9 cellular contexts compared by ENCODE assay signal in genomic region chr19:50329926-50330294, GRCh38. TPM values are rescaled to one million over a fixed set of nuclear protein-coding genes. Genes with fewer than 3 reads are reported as not detected.
DNase-seq lines count a peak whose midpoint lies in the region; ATAC-seq, FAIRE-seq and TF ChIP-seq lines count a peak whose summit lies in the region.
"Not testable (repeated sequence)": the region's sequence is repeated elsewhere in the genome, so short reads cannot be mapped to it uniquely, and the experiment has no call there.
"Had no signal": no experiment of that assay in that cellular context is flagged by ENCODE, and none has a peak within 500 bp of the region (broad histone marks: within the 10 kb centered on the region; RNA-seq: fewer than 3 reads in every experiment).

No MANE protein-coding gene starts in this region.

- H3K9ac ChIP-seq in smooth muscle cell (ENCODE audit: low read depth): not testable (repeated sequence)

- CTCF ChIA-PET in A549 (lab: Yijun Ruan, JAX): interaction anchor here (1.1 to 3.0 kb wide), 4 partner anchors 38 to 194 kb away, joined by 4 to 76 read pairs (median 5); no protein-coding TSS in a partner anchor
- CTCF ChIA-PET in naive thymus-derived CD4-positive, alpha-beta T cell (lab: Charles Lee): not testable (repeated sequence)

- H3K4me1 Mint-ChIP-seq in GM23338: not testable (repeated sequence)
- H3K4me1 Mint-ChIP-seq in activated T-cell treated with anti-CD3 and anti-CD28 coated beads, Interleukin-2, amount 50 U/mL, for 4 hours (ENCODE audit: low read depth): peaks cover 60% of the 10 kb centered on the region
- H3K4me1 Mint-ChIP-seq in central memory CD8-positive, alpha-beta T cell: peaks cover 62% of the 10 kb centered on the region
- H3K4me1 Mint-ChIP-seq in naive thymus-derived CD4-positive, alpha-beta T cell: peaks cover 43 to 72% (median 68%) of the 10 kb centered on the region in 7 donors

- H3K4me3 ChIP-seq in A549 (peak overlapping the region; percentile 60), GM23338 (peak overlapping the region; percentile 88), Peyer's patch (peak overlapping the region in 3 of 4 donors; percentile 15 to 33 (median 16)), right cardiac atrium (ENCODE audit: low read length) (peak overlapping the region; percentile 41), smooth muscle cell (peak overlapping the region; percentile 51)
- H3K4me3 ChIP-seq in naive thymus-derived CD4-positive, alpha-beta T cell (ENCODE audit: low read length): peak overlapping the region; percentile 39

- DNase-seq in A549 (ENCODE audit: low read depth in 1 of 2, low spot score in 1 of 2); GM23338 (ENCODE audit: low spot score); Peyer's patch; activated T-cell treated with anti-CD3 and anti-CD28 coated beads, Interleukin-2, amount 50 U/mL, for 4 hours; central memory CD8-positive, alpha-beta T cell (ENCODE audit: low spot score in 2 of 2); naive thymus-derived CD4-positive, alpha-beta T cell; smooth muscle cell (lab: John Stamatoyannopoulos, UW; ENCODE audit: unreplicated experiment): not testable (repeated sequence)
- DNase-seq in right cardiac atrium: peak in 1 of 3 donors; percentile 60

- H4K20me1 ChIP-seq in GM23338 (replicated peaks; ENCODE audit: insufficient read depth): peaks cover 13% of the 10 kb centered on the region; the same call in 1 of the 2 replicates
- peaks cover 29% of the 10 kb centered on the region for H4K20me1 ChIP-seq in smooth muscle cell (ENCODE audit: low read depth)

- H3K27ac ChIP-seq in A549 (peak overlapping the region; percentile 50 to 68; a peak in 5 of 6 replicates), GM23338 (ENCODE audit: low read depth) (peak overlapping the region; percentile 90), Peyer's patch (peak overlapping the region; percentile 19 to 79 (median 52)), right cardiac atrium (ENCODE audit: low read length) (peak overlapping the region; percentile 53), smooth muscle cell (ENCODE audit: low read depth) (peak overlapping the region; percentile 8)
- H3K27ac ChIP-seq in naive thymus-derived CD4-positive, alpha-beta T cell (ENCODE audit: low read depth, low read length): not testable (repeated sequence)

- TF ChIP-seq RAD21 in A549 (conservative IDR thresholded peaks at IDR 0.05 in 1 of 2, IDR thresholded peaks at IDR 0.05 in 1 of 2): not testable (repeated sequence)

- not testable (repeated sequence) for H3K4me3 Mint-ChIP-seq in GM23338
- H3K4me3 Mint-ChIP-seq in activated T-cell treated with anti-CD3 and anti-CD28 coated beads, Interleukin-2, amount 50 U/mL, for 4 hours: peak overlapping the region; percentile 70
- peak overlapping the region; percentile 47 for H3K4me3 Mint-ChIP-seq in central memory CD8-positive, alpha-beta T cell
- H3K4me3 Mint-ChIP-seq in naive thymus-derived CD4-positive, alpha-beta T cell: peak overlapping the region; percentile 72 to 97 (median 86)

- POLR2A ChIA-PET in A549 (lab: Yijun Ruan, JAX): interaction anchor here (1.0 to 1.9 kb wide), 5 partner anchors 27 to 401 kb away, joined by 4 to 8 read pairs (median 4); partner anchors contain the start of genes ATF5 and NUP62
- POLR2A ChIA-PET in naive thymus-derived CD4-positive, alpha-beta T cell (lab: Charles Lee): not testable (repeated sequence)

- H3F3A ChIP-seq in GM23338 (replicated peaks; ENCODE audit: low read depth): peaks cover 24% of the 10 kb centered on the region
- peaks cover 14% of the 10 kb centered on the region for H3F3A ChIP-seq in smooth muscle cell (ENCODE audit: low read depth)

- TF ChIP-seq CTCF in A549 (IDR thresholded peaks at IDR 0.05); GM23338 (conservative IDR thresholded peaks at IDR 0.05; ENCODE audit: low read depth in 2 of 2); Peyer's patch (IDR thresholded peaks at IDR 0.05); smooth muscle cell (IDR thresholded peaks at IDR 0.05; ENCODE audit: borderline replicate concordance, insufficient read depth, poor library complexity, severe bottlenecking): not testable (repeated sequence)

- not testable (repeated sequence) for H3K36me3 ChIP-seq in GM23338 (ENCODE audit: insufficient read depth); Peyer's patch; naive thymus-derived CD4-positive, alpha-beta T cell (ENCODE audit: control insufficient read depth in 2 of 3, insufficient read depth in 3 of 3, low read length in 3 of 3); smooth muscle cell (ENCODE audit: low read depth)

- H3K9me3 Mint-ChIP-seq in GM23338: peaks cover 80% of the 10 kb centered on the region
- H3K9me3 Mint-ChIP-seq in activated T-cell treated with anti-CD3 and anti-CD28 coated beads, Interleukin-2, amount 50 U/mL, for 4 hours; central memory CD8-positive, alpha-beta T cell: not testable (repeated sequence)
- H3K9me3 Mint-ChIP-seq in naive thymus-derived CD4-positive, alpha-beta T cell: peaks cover 0 to 26% (median 10%) of the 10 kb centered on the region in 11 donors

- intact Hi-C loops in right cardiac atrium (cut with DNase I): not testable (repeated sequence)
- intact Hi-C loops in naive thymus-derived CD4-positive, alpha-beta T cell (cut with micrococcal nuclease): loop anchor here (1.0 to 10.0 kb wide), 11 partner anchors 27 to 1265 kb away; partner anchors contain the start of genes JOSD2 (in 2 of the 2), NR1H2 (in 2 of the 2), AKT1S1 (in 1 of the 2) and ATF5 (in 1 of the 2)

- H3K27me3 Mint-ChIP-seq in GM23338 (ENCODE audit: insufficient read depth, low read depth, poor library complexity): peaks cover 21% of the 10 kb centered on the region
- H3K27me3 Mint-ChIP-seq in activated T-cell treated with anti-CD3 and anti-CD28 coated beads, Interleukin-2, amount 50 U/mL, for 4 hours (ENCODE audit: low read depth): peaks cover 57% of the 10 kb centered on the region
- H3K27me3 Mint-ChIP-seq in central memory CD8-positive, alpha-beta T cell: peaks cover 78% of the 10 kb centered on the region
- H3K27me3 Mint-ChIP-seq in naive thymus-derived CD4-positive, alpha-beta T cell: peaks cover 20 to 56% (median 37%) of the 10 kb centered on the region in 5 donors

- H3K79me2 ChIP-seq in GM23338 (replicated peaks; ENCODE audit: insufficient read depth): peaks cover 16% of the 10 kb centered on the region
- not testable (repeated sequence) for H3K79me2 ChIP-seq in smooth muscle cell (ENCODE audit: low read depth)

- peaks cover 52% of the 10 kb centered on the region for H3K36me3 Mint-ChIP-seq in GM23338 (ENCODE audit: low read depth)
- not testable (repeated sequence) for H3K36me3 Mint-ChIP-seq in activated T-cell treated with anti-CD3 and anti-CD28 coated beads, Interleukin-2, amount 50 U/mL, for 4 hours (ENCODE audit: insufficient read depth)
- peaks cover 33% of the 10 kb centered on the region for H3K36me3 Mint-ChIP-seq in central memory CD8-positive, alpha-beta T cell (ENCODE audit: insufficient read depth)
- H3K36me3 Mint-ChIP-seq in naive thymus-derived CD4-positive, alpha-beta T cell: peaks cover 0 to 13% (median 0%) of the 10 kb centered on the region in 5 donors

- not testable (repeated sequence) for H3K9me3 ChIP-seq in A549; Peyer's patch; right cardiac atrium (ENCODE audit: control insufficient read depth, low read length); smooth muscle cell (replicated peaks; ENCODE audit: low read depth)
- H3K9me3 ChIP-seq in naive thymus-derived CD4-positive, alpha-beta T cell (ENCODE audit: control insufficient read depth in 2 of 3, low read length in 3 of 3): peaks cover 0 to 14% (median 0%) of the 10 kb centered on the region in 3 experiments

- WGBS in A549 (ENCODE audit: missing lambda C conversion rate): 20% methylated on average over 18 of the region's 18 CpGs
- WGBS in right cardiac atrium: 13% methylated on average over 18 of the region's 18 CpGs
- WGBS in smooth muscle cell (ENCODE audit: low lambda C conversion rate): 27% methylated on average over 18 of the region's 18 CpGs

- H3K4me2 ChIP-seq in A549: peak overlapping the region; percentile 99
- H3K4me2 ChIP-seq in GM23338: peak overlapping the region; percentile 98
- H3K4me2 ChIP-seq in smooth muscle cell: peak overlapping the region; percentile 90

- not testable (repeated sequence) for FAIRE-seq in A549 (lab: Jason Lieb, UNC)

- H3K4me1 ChIP-seq in A549: peaks cover 45% of the 10 kb centered on the region
- peaks cover 32% of the 10 kb centered on the region for H3K4me1 ChIP-seq in GM23338 (ENCODE audit: insufficient read depth)
- H3K4me1 ChIP-seq in Peyer's patch: peaks cover 0 to 61% (median 25%) of the 10 kb centered on the region in 4 donors
- H3K4me1 ChIP-seq in right cardiac atrium (ENCODE audit: control insufficient read depth, insufficient read depth, low read length): not testable (repeated sequence)
- H3K4me1 ChIP-seq in naive thymus-derived CD4-positive, alpha-beta T cell (ENCODE audit: control insufficient read depth in 2 of 2, insufficient read depth in 2 of 2, low read length in 2 of 2): peaks cover 42 to 62% of the 10 kb centered on the region in 2 donors
- peaks cover 18% of the 10 kb centered on the region for H3K4me1 ChIP-seq in smooth muscle cell (ENCODE audit: low read depth)

- H3K27ac Mint-ChIP-seq in GM23338: not testable (repeated sequence)
- H3K27ac Mint-ChIP-seq in central memory CD8-positive, alpha-beta T cell (ENCODE audit: low read depth): peak overlapping the region; percentile 80
- peak overlapping the region; percentile 55 to 96 (median 87) for H3K27ac Mint-ChIP-seq in naive thymus-derived CD4-positive, alpha-beta T cell

- ATAC-seq in A549; GM23338; activated T-cell treated with anti-CD3 and anti-CD28 coated beads, Interleukin-2, amount 50 U/mL, for 4 hours; central memory CD8-positive, alpha-beta T cell (replicated peaks; ENCODE audit: extremely low read depth, poor library complexity, severe bottlenecking); right cardiac atrium; naive thymus-derived CD4-positive, alpha-beta T cell: not testable (repeated sequence)

- TF ChIP-seq EP300 in A549 (IDR thresholded peaks at IDR 0.05): not testable (repeated sequence)

- 0 out of 2 replicates have a peak overlapping the region, but pooled peaks have one; percentile 75 for H2AFZ ChIP-seq in GM23338
- not testable (repeated sequence) for H2AFZ ChIP-seq in smooth muscle cell (ENCODE audit: low read depth)

- H3K9me2 ChIP-seq in GM23338 (ENCODE audit: insufficient read depth): not testable (repeated sequence)

- not testable (repeated sequence) for TF ChIP-seq POLR2A in A549 (IDR thresholded peaks at IDR 0.05; ENCODE audit: low read length); Peyer's patch (IDR thresholded peaks at IDR 0.05)

- H3K27me3 ChIP-seq in GM23338 (ENCODE audit: insufficient read depth) (peaks cover 25% of the 10 kb centered on the region), Peyer's patch (peaks cover 0 to 38% of the 10 kb centered on the region in 2 donors), smooth muscle cell (ENCODE audit: low read depth) (peaks cover 19% of the 10 kb centered on the region)
- not testable (repeated sequence) for H3K27me3 ChIP-seq in right cardiac atrium (ENCODE audit: control insufficient read depth, insufficient read depth)
- H3K27me3 ChIP-seq in naive thymus-derived CD4-positive, alpha-beta T cell (ENCODE audit: control insufficient read depth in 2 of 2, insufficient read depth in 2 of 2, low read length in 2 of 2): peaks cover 15 to 28% of the 10 kb centered on the region in 2 donors

RNA-seq across cellular contexts. Expression of gene KCNC3, which starts 0.7 kb away (rescaled TPM):
- polyA plus RNA-seq in A549 (2011; rRNA removed) (0.17 and 0.32 TPM in 2 replicates), A549 (2017; fragmentation: RNase III; extraction: RNeasy Plus Mini Kit Qiagen cat#74134 plus additional on column Dnase treatment) (1.0 to 1.7 TPM (median 1.4 TPM) in 3 replicates), GM23338 (2016; fragmentation: Nextera tagmentation; extraction: Ambion mirVana) (0.89 and 1.3 TPM in 2 replicates), right cardiac atrium (3.3 TPM), smooth muscle cell (0.46 and 1.3 TPM in 2 replicates)
- 0.30 and 0.41 TPM in 2 replicates for polyA plus RNA-seq in A549 (2012; cell fraction: cytosol; rRNA removed)
- polyA plus RNA-seq in A549 (2012; cell fraction: nucleus; rRNA removed): 1.3 and 1.5 TPM in 2 replicates
- polyA minus RNA-seq in A549 (2011; rRNA and poly(A)+ RNA removed): 0.54 and 0.83 TPM in 2 replicates
- total RNA-seq in GM23338 (2014; rRNA removed; shearing (Covaris generic)): 2.7 and 3.4 TPM in 2 replicates
- total RNA-seq in Peyer's patch (1 to 10 TPM in 2 of 4 donors, under 1 TPM in 2; 0.18 to 3.3 (median 1.1) TPM), right cardiac atrium (1 to 10 TPM; 3.0 to 6.1 (median 4.9) TPM), smooth muscle cell (0.54 and 1.4 TPM in 2 replicates)
- 1 to 10 TPM; 4.1 to 5.6 (median 4.6) TPM for total RNA-seq in activated T-cell treated with anti-CD3 and anti-CD28 coated beads, Interleukin-2, amount 50 U/mL, for 4 hours
- total RNA-seq in naive thymus-derived CD4-positive, alpha-beta T cell: 10 to 100 TPM in 1 of 5 experiments, 1 to 10 TPM in 4; 1.9 to 11.1 (median 2.4) TPM
- not detected for polyA plus RNA-seq in naive thymus-derived CD4-positive, alpha-beta T cell
- total RNA-seq: A172 had no signal

RNA-seq across cellular contexts. Expression of gene NAPSA, which starts 35.5 kb away (rescaled TPM):
- polyA plus RNA-seq in A549 (2011; rRNA removed) (1.3 and 1.7 TPM in 2 replicates), A549 (2017; fragmentation: RNase III; extraction: RNeasy Plus Mini Kit Qiagen cat#74134 plus additional on column Dnase treatment) (1.5 to 2.0 TPM (median 1.7 TPM) in 3 replicates), GM23338 (2016; fragmentation: Nextera tagmentation; extraction: Ambion mirVana) (0.63 and 0.99 TPM in 2 replicates), right cardiac atrium (0.72 TPM), smooth muscle cell (0.65 and 2.1 TPM in 2 replicates)
- polyA plus RNA-seq in A549 (2012; cell fraction: cytosol; rRNA removed): 1.3 and 1.4 TPM in 2 replicates
- 5.7 and 7.2 TPM in 2 replicates for polyA plus RNA-seq in A549 (2012; cell fraction: nucleus; rRNA removed)
- polyA minus RNA-seq in A549 (2011; rRNA and poly(A)+ RNA removed): 1.2 and 1.8 TPM in 2 replicates
- 0.14 and 0.27 TPM in 2 replicates for total RNA-seq in GM23338 (2014; rRNA removed; shearing (Covaris generic))
- total RNA-seq in Peyer's patch (10 to 100 TPM in 1 of 4 donors, 1 to 10 TPM in 3; 4.9 to 12.4 (median 8.2) TPM), right cardiac atrium (under 1 TPM in 3 of 4 donors, not detected in 1; 0.43 to 0.84 (median 0.56) TPM), smooth muscle cell (0.27 and 0.72 TPM in 2 replicates)
- 10 to 100 TPM in 2 of 3 donors, 1 to 10 TPM in 1; 9.1 to 21.1 (median 10.4) TPM for total RNA-seq in activated T-cell treated with anti-CD3 and anti-CD28 coated beads, Interleukin-2, amount 50 U/mL, for 4 hours
- total RNA-seq in naive thymus-derived CD4-positive, alpha-beta T cell: 1 to 10 TPM in 4 of 5 experiments, under 1 TPM in 1; 0.72 to 8.2 (median 4.5) TPM
- polyA plus RNA-seq in naive thymus-derived CD4-positive, alpha-beta T cell: 1 to 10 TPM; 1.2 to 1.6 TPM

RNA-seq across cellular contexts. Expression of gene NR1H2, which starts 46.3 kb away (rescaled TPM):
- polyA plus RNA-seq in A549 (2011; rRNA removed) (39.2 and 39.3 TPM in 2 replicates), A549 (2017; fragmentation: RNase III; extraction: RNeasy Plus Mini Kit Qiagen cat#74134 plus additional on column Dnase treatment) (52.5 to 69.7 TPM (median 67.0 TPM) in 3 replicates), GM23338 (2016; fragmentation: Nextera tagmentation; extraction: Ambion mirVana) (29.8 and 32.9 TPM in 2 replicates), right cardiac atrium (80.9 TPM), smooth muscle cell (69.7 and 85.7 TPM in 2 replicates)
- polyA plus RNA-seq in A549 (2012; cell fraction: cytosol; rRNA removed): 66.5 and 83.6 TPM in 2 replicates
- 131 and 169 TPM in 2 replicates for polyA plus RNA-seq in A549 (2012; cell fraction: nucleus; rRNA removed)
- polyA minus RNA-seq in A549 (2011; rRNA and poly(A)+ RNA removed): 44.5 and 46.1 TPM in 2 replicates
- total RNA-seq in GM23338 (2014; rRNA removed; shearing (Covaris generic)): 54.6 and 70.2 TPM in 2 replicates
- total RNA-seq in Peyer's patch (100 to 1,000 TPM in 2 of 4 donors, 10 to 100 TPM in 2; 76.7 to 102 (median 98.9) TPM), right cardiac atrium (10 to 100 TPM; 68.3 to 74.5 (median 70.2) TPM), smooth muscle cell (39.5 and 48.3 TPM in 2 replicates)
- 100 to 1,000 TPM; 106 to 107 (median 106) TPM for total RNA-seq in activated T-cell treated with anti-CD3 and anti-CD28 coated beads, Interleukin-2, amount 50 U/mL, for 4 hours
- 100 to 1,000 TPM in 4 of 5 experiments, 10 to 100 TPM in 1; 66.6 to 284 (median 114) TPM for total RNA-seq in naive thymus-derived CD4-positive, alpha-beta T cell
- 100 to 1,000 TPM in 1 of 2 donors, 10 to 100 TPM in 1; 82.7 to 128 TPM for polyA plus RNA-seq in naive thymus-derived CD4-positive, alpha-beta T cell

RNA-seq across cellular contexts. Expression of gene POLD1, which starts 54.2 kb away (rescaled TPM):
- polyA plus RNA-seq in A549 (2011; rRNA removed): 24.2 and 26.1 TPM in 2 replicates
- polyA plus RNA-seq in A549 (2012; cell fraction: cytosol; rRNA removed): 133 and 174 TPM in 2 replicates
- 513 and 742 TPM in 2 replicates for polyA plus RNA-seq in A549 (2012; cell fraction: nucleus; rRNA removed)
- polyA plus RNA-seq in A549 (2017; fragmentation: RNase III; extraction: RNeasy Plus Mini Kit Qiagen cat#74134 plus additional on column Dnase treatment): 84.9 to 88.8 TPM (median 88.0 TPM) in 3 replicates
- polyA minus RNA-seq in A549 (2011; rRNA and poly(A)+ RNA removed): 32.4 and 73.2 TPM in 2 replicates
- total RNA-seq in GM23338 (2014; rRNA removed; shearing (Covaris generic)): 141 and 173 TPM in 2 replicates
- polyA plus RNA-seq in GM23338 (2016; fragmentation: Nextera tagmentation; extraction: Ambion mirVana): 111 and 113 TPM in 2 replicates
- 10 to 100 TPM; 14.9 to 90.0 (median 27.3) TPM for total RNA-seq in Peyer's patch
- total RNA-seq in activated T-cell treated with anti-CD3 and anti-CD28 coated beads, Interleukin-2, amount 50 U/mL, for 4 hours: 100 to 1,000 TPM; 182 to 246 (median 214) TPM
- 10 to 100 TPM in 3 of 4 donors, 1 to 10 TPM in 1; 9.0 to 12.5 (median 11.6) TPM for total RNA-seq in right cardiac atrium
- polyA plus RNA-seq in right cardiac atrium: 8.7 TPM
- 100 to 1,000 TPM in 1 of 5 experiments, 10 to 100 TPM in 4; 26.0 to 110 (median 40.8) TPM for total RNA-seq in naive thymus-derived CD4-positive, alpha-beta T cell
- 10 to 100 TPM; 30.5 to 44.3 TPM for polyA plus RNA-seq in naive thymus-derived CD4-positive, alpha-beta T cell
- total RNA-seq in smooth muscle cell: 14.9 and 16.0 TPM in 2 replicates
- polyA plus RNA-seq in smooth muscle cell: 37.6 and 41.6 TPM in 2 replicates

Comparison
In these comparisons a context has a peak if more than half of its experiments do, and no peak if none do; other contexts are left out.
1. H3K4me3 ChIP-seq: peak in every context shown above with its lines; median percentile 88 in GM23338; 60 in A549; 51 in smooth muscle cell; 41 in right cardiac atrium; 39 in naive thymus-derived CD4-positive, alpha-beta T cell; 16 in Peyer's patch.